ENCODE assay signal across 7 cellular contexts in the genomic region with DNA sequence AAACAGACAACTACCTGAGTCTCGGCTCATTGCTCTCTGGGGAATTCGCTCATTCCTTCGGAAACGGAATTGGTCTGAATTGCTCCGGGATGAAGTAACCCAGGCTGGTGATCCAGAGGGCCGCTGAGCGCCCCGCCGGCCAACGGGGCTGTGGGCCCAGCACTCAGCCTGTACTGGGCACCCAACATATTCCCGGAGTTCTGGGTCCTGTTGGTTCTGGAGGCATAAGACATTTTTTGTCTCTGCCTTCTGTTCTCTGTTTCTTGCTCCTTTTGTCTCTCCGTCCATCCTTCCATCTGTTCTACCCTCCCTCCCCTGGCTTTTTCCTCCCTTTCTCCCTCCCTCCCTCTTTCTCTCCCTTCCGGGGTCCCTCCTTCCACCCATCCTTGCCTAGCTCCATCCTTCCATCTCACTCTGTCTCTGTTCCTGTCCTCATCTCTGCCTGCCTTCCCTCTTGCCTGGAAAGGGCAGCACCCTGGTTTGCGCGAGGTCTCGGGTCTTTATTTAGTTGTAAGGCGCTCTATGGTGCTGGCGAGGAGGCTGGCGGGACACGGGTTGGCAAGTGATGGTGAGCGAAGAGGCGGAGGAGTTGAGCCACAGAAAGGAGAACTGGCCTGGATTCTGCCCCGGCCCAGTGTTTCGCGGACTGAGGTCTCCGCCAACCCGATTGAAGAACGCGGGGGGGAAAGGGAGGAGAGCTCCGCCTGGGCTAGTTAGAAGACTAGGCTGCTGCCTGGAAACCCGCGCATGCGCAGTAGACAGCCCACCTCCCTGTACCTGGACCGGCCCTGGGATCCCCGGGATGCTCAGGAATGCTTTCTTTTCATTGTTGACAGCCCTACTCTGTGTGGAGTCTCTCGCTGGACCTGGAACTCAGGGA.
A peak's percentile ranks its signal among the peaks of the same experiment; 100 is the strongest.
DNase-seq lines count a peak whose midpoint lies in the region; ATAC-seq lines count a peak whose summit lies in the region.

No MANE protein-coding gene starts in this region.

- H3K9me3 ChIP-seq in ectodermal cell (ENCODE audit: control insufficient read depth, low read length), result peaks cover 8% of the 10 kb centered on the region

- WGBS in ectodermal cell, 2 experiments, result 28 to 30% methylated on average over 36 of the region's 36 CpGs

- peaks cover 6% of the 10 kb centered on the region for H3K4me1 ChIP-seq in ectodermal cell (ENCODE audit: control insufficient read depth, insufficient read depth, low read length)

- H3K9me3 Mint-ChIP-seq in memory B cell, result peaks cover 9% of the 10 kb centered on the region

- H3K4me1 Mint-ChIP-seq in memory B cell, result peaks cover 13% of the 10 kb centered on the region

- no peak overlapping the region for H3K27ac ChIP-seq in ectodermal cell (ENCODE audit: insufficient read depth, low read depth, low read length, poor library complexity, severe bottlenecking)

- no peaks in the 10 kb centered on the region for H3K36me3 ChIP-seq in ectodermal cell (ENCODE audit: control insufficient read depth, insufficient read depth, low read length)

- H3K27me3 ChIP-seq in ectodermal cell (ENCODE audit: control insufficient read depth, insufficient read depth, low read length, poor library complexity, severe bottlenecking), result peaks cover 47% of the 10 kb centered on the region

- peak overlapping the region; percentile 87 for H3K4me3 Mint-ChIP-seq in memory B cell

- peak; percentile 55 for DNase-seq in activated CD4-positive, alpha-beta T cell treated with anti-CD3 and anti-CD28 coated beads, Interleukin-2, amount 50 U/mL, for 1 hour
- DNase-seq in memory B cell (ENCODE audit: low spot score in 2 of 2) (peak; percentile 63 to 65), NCI-H748 treated with DMSO at 0.1 percent for 48 hours (lab: John Stamatoyannopoulos, UW) (no peak)
- peak; percentile 46 for DNase-seq in stimulated activated CD8-positive, alpha-beta memory T cell treated with anti-CD3 and anti-CD28 coated beads, Interleukin-15, amount 100 ng/mL, for 1 hour (ENCODE audit: low read depth)

- no peaks in the 10 kb centered on the region for H3K27me3 Mint-ChIP-seq in memory B cell

- peaks cover 2% of the 10 kb centered on the region for H3K36me3 Mint-ChIP-seq in memory B cell

- H3K27ac Mint-ChIP-seq in memory B cell, result peak overlapping the region; percentile 77

- ATAC-seq in GM19035 (IDR thresholded peaks at IDR 0.05; ENCODE audit: unreplicated experiment), result peak; percentile 70
- peak; percentile 51 for ATAC-seq in HG03175 (IDR thresholded peaks at IDR 0.05; ENCODE audit: unreplicated experiment)
- peak; percentile 60 for ATAC-seq in memory B cell (ENCODE audit: low read depth)

- H3K4me3 ChIP-seq in ectodermal cell (ENCODE audit: insufficient read depth, low read depth, low read length), result peak overlapping the region; percentile 24
